In the genomic region with DNA sequence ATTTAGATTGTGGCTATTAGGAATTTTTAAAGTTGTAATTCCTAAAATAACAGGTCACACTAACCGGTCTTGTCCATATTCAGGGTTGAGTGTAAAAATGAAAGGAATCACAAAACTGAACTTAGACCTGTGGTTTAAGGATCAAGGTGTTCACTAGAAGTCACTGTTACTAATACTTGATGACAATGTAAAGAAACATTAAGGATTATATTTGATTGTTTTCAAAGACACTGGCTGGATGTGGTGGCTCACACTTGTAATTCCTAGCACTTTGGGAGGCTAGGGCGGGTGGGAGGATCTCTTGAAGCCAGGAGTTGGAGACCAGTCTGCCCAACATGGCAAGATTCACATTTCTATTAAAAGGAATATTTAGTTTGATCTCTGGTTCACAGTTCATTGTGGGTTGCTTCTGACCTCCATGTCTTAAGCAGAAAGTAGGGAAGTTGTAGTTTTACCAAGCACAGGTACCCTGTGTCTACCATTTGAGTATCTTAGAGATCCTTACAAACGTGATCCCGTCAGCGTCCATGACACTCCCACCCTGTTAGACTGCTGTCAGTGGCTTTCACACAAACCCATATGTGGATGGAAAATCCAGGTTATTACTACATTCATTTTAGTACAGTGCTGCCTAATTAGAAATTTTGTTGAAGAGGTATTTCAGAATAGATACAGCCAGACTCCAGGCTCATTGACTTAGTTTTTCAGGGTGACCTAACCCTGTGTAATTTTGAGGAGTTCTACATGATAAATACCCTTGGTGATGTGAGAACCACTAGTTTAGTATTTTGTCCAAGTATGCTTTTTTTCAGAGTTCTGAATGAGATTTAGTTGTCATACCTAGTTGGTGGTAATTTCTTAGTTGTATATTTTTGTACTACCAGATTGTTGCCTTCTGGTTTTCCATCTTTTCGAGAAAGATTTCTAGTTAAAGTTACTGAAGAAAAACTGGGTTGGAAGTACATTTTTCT, we compare ENCODE assay signal across 14 cellular contexts. TPM values are rescaled to one million over a fixed set of nuclear protein-coding genes. Genes with fewer than 3 reads are reported as not detected.
A peak's percentile ranks its signal among the peaks of the same experiment; 100 is the strongest.
DNase-seq lines count a peak whose midpoint lies in the region; ATAC-seq and TF ChIP-seq lines count a peak whose summit lies in the region.
"Had no signal": no experiment of that assay in that cellular context is flagged by ENCODE, and none has a peak within 500 bp of the region (broad histone marks: within the 10 kb centered on the region; RNA-seq: fewer than 3 reads in every experiment).

No MANE protein-coding gene starts in this region.

- no peak for DNase-seq in CD8-positive, alpha-beta memory T cell
- DNase-seq in NAMALWA (ENCODE audit: low spot score) (peak; percentile 49), germinal center (ENCODE audit: low spot score) (no peak), HCEC 1CT (no peak), NCI-H187 (lab: John Stamatoyannopoulos, UW) (no peak)
- no peak for DNase-seq in central memory CD8-positive, alpha-beta T cell (ENCODE audit: low spot score in 2 of 2)
- DNase-seq: hypothalamus, MV-4-11, NCI-H446 treated with DMSO at 0.1 percent for 48 hours, Right ventricle myocardium superior, uterus had no signal

- H2AFZ ChIP-seq in neural cell (ENCODE audit: low read depth, low read length) = no peak overlapping the region

- no peak for ATAC-seq in central memory CD8-positive, alpha-beta T cell (replicated peaks; ENCODE audit: extremely low read depth, poor library complexity, severe bottlenecking)
- no peak for ATAC-seq in GM21723 (IDR thresholded peaks at IDR 0.05; ENCODE audit: unreplicated experiment)
- ATAC-seq: sciatic nerve had no signal

- H3K27ac Mint-ChIP-seq in CD8-positive, alpha-beta memory T cell = peak overlapping the region; percentile 48 to 99 (median 87)
- peak overlapping the region; percentile 64 for H3K27ac Mint-ChIP-seq in central memory CD8-positive, alpha-beta T cell (ENCODE audit: low read depth)

- no peaks in the 10 kb centered on the region for H3K9me3 ChIP-seq in CD8-positive, alpha-beta memory T cell (ENCODE audit: low read length)
- no peaks in the 10 kb centered on the region for H3K9me3 ChIP-seq in neural cell (ENCODE audit: low read length)
- H3K9me3 ChIP-seq: uterus had no signal

- peaks cover 81% of the 10 kb centered on the region for H3K79me2 ChIP-seq in neural cell (replicated peaks; ENCODE audit: insufficient read depth, low read length)

- H3F3A ChIP-seq in neural cell (ENCODE audit: insufficient read depth, low read length, poor library complexity, severe bottlenecking) = peaks cover 4% of the 10 kb centered on the region

- H3K27me3 Mint-ChIP-seq in CD8-positive, alpha-beta memory T cell = peaks cover 0 to 2% of the 10 kb centered on the region in 2 donors
- H3K27me3 Mint-ChIP-seq in central memory CD8-positive, alpha-beta T cell = no peaks in the 10 kb centered on the region

- H3K4me3 ChIP-seq in CD8-positive, alpha-beta memory T cell (ENCODE audit: low read length) = no peak overlapping the region
- peak overlapping the region; percentile 17 for H3K4me3 ChIP-seq in neural cell (ENCODE audit: low read length)
- H3K4me3 ChIP-seq: uterus had no signal

- no peaks in the 10 kb centered on the region for H3K9me2 ChIP-seq in neural cell (ENCODE audit: insufficient read depth, low read length)

- H3K9ac ChIP-seq in neural cell (ENCODE audit: low read length) = no peak overlapping the region

- POLR2A ChIA-PET in CD8-positive, alpha-beta memory T cell (lab: Charles Lee) = interaction anchor here (1.1 to 2.8 kb wide), 3 partner anchors 9 to 69 kb away, joined by 3 to 13 read pairs (median 7); a partner anchor contains a TSS

- H3K4me2 ChIP-seq in neural cell (ENCODE audit: low read length) = no peak overlapping the region

- no peaks in the 10 kb centered on the region for H3K27me3 ChIP-seq in CD8-positive, alpha-beta memory T cell (ENCODE audit: insufficient read depth, low read length, poor library complexity, severe bottlenecking)
- H3K27me3 ChIP-seq in neural cell (ENCODE audit: insufficient read depth, low read depth, low read length) = no peaks in the 10 kb centered on the region
- H3K27me3 ChIP-seq: uterus had no signal

- H3K4me1 Mint-ChIP-seq in CD8-positive, alpha-beta memory T cell = peaks cover 79 to 95% (median 90%) of the 10 kb centered on the region in 3 donors
- H3K4me1 Mint-ChIP-seq in central memory CD8-positive, alpha-beta T cell = peaks cover 56% of the 10 kb centered on the region

- peaks cover 74% of the 10 kb centered on the region for H4K20me1 ChIP-seq in neural cell (ENCODE audit: insufficient read depth)

- TF ChIP-seq CTCF in neural cell (IDR thresholded peaks at IDR 0.05; ENCODE audit: poor library complexity, severe bottlenecking) = no peak

- H3K27ac ChIP-seq in CD8-positive, alpha-beta memory T cell (ENCODE audit: low read depth, low read length) = no peak overlapping the region
- H3K27ac ChIP-seq in neural cell (ENCODE audit: low read length) = no peak overlapping the region
- H3K27ac ChIP-seq: uterus had no signal

- TF ChIP-seq RAD21 in neural cell (conservative IDR thresholded peaks at IDR 0.05) = no peak

- H3K9me3 Mint-ChIP-seq in CD8-positive, alpha-beta memory T cell = no peaks in the 10 kb centered on the region
- H3K9me3 Mint-ChIP-seq in central memory CD8-positive, alpha-beta T cell = no peaks in the 10 kb centered on the region

- H3K4me3 Mint-ChIP-seq in CD8-positive, alpha-beta memory T cell = peak overlapping the region; percentile 25 to 56 (median 39)
- peak overlapping the region; percentile 20 for H3K4me3 Mint-ChIP-seq in central memory CD8-positive, alpha-beta T cell

- H3K36me3 ChIP-seq in CD8-positive, alpha-beta memory T cell (ENCODE audit: insufficient read depth, low read length) = peaks cover 81% of the 10 kb centered on the region
- H3K36me3 ChIP-seq in neural cell (ENCODE audit: insufficient read depth, low read length) = peaks cover 54% of the 10 kb centered on the region
- H3K36me3 ChIP-seq: uterus had no signal

- no peak for TF ChIP-seq EP300 in neural cell (conservative IDR thresholded peaks at IDR 0.05; ENCODE audit: poor library complexity, severe bottlenecking)

- H3K36me3 Mint-ChIP-seq in CD8-positive, alpha-beta memory T cell = peaks cover 34 to 95% (median 47%) of the 10 kb centered on the region in 3 donors
- peaks cover 95% of the 10 kb centered on the region for H3K36me3 Mint-ChIP-seq in central memory CD8-positive, alpha-beta T cell (ENCODE audit: insufficient read depth)

- CTCF ChIA-PET in CD8-positive, alpha-beta memory T cell (lab: Charles Lee) = interaction anchor here (1.4 kb wide), 2 partner anchors 58 to 60 kb away, joined by 3 to 4 read pairs; no protein-coding TSS in a partner anchor

- H3K4me1 ChIP-seq in CD8-positive, alpha-beta memory T cell (ENCODE audit: insufficient read depth, low read length) = peaks cover 81% of the 10 kb centered on the region

TF ChIP-seq in neural cell, 6 proteins besides CTCF, POLR2A, EP300 and RAD21:
- TF ChIP-seq EZH2 (IDR thresholded peaks at IDR 0.05; ENCODE audit: borderline replicate concordance, insufficient read depth, low read length, poor library complexity, severe bottlenecking) (no peak), SMC3 (conservative IDR thresholded peaks at IDR 0.05; ENCODE audit: poor library complexity) (no peak), TAF1 (IDR thresholded peaks at IDR 0.05; ENCODE audit: low read depth) (no peak), MXI1 (conservative IDR thresholded peaks at IDR 0.05; ENCODE audit: poor library complexity, severe bottlenecking) (no peak), POLR2AphosphoS5 (IDR thresholded peaks at IDR 0.05) (no peak)
- TF ChIP-seq, protein P1, sequence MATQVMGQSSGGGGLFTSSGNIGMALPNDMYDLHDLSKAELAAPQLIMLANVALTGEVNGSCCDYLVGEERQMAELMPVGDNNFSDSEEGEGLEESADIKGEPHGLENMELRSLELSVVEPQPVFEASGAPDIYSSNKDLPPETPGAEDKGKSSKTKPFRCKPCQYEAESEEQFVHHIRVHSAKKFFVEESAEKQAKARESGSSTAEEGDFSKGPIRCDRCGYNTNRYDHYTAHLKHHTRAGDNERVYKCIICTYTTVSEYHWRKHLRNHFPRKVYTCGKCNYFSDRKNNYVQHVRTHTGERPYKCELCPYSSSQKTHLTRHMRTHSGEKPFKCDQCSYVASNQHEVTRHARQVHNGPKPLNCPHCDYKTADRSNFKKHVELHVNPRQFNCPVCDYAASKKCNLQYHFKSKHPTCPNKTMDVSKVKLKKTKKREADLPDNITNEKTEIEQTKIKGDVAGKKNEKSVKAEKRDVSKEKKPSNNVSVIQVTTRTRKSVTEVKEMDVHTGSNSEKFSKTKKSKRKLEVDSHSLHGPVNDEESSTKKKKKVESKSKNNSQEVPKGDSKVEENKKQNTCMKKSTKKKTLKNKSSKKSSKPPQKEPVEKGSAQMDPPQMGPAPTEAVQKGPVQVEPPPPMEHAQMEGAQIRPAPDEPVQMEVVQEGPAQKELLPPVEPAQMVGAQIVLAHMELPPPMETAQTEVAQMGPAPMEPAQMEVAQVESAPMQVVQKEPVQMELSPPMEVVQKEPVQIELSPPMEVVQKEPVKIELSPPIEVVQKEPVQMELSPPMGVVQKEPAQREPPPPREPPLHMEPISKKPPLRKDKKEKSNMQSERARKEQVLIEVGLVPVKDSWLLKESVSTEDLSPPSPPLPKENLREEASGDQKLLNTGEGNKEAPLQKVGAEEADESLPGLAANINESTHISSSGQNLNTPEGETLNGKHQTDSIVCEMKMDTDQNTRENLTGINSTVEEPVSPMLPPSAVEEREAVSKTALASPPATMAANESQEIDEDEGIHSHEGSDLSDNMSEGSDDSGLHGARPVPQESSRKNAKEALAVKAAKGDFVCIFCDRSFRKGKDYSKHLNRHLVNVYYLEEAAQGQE (IDR thresholded peaks at IDR 0.05; ENCODE audit: borderline replicate concordance) = no peak

RNA-seq across cellular contexts. Expression of a gene that starts 10.2 kb away (rescaled TPM):
- total RNA-seq in CD8-positive, alpha-beta memory T cell = 100 to 1,000 TPM; 572 to 579 TPM
- 370 TPM for polyA plus RNA-seq in CD8-positive, alpha-beta memory T cell
- polyA plus RNA-seq in neural cell = 393 and 508 TPM in 2 replicates
- polyA minus RNA-seq in neural cell = 360 and 404 TPM in 2 replicates

RNA-seq across cellular contexts. Expression of a gene that starts 57.1 kb away (rescaled TPM):
- 10 to 100 TPM; 44.9 to 47.6 TPM for total RNA-seq in CD8-positive, alpha-beta memory T cell
- 110 TPM for polyA plus RNA-seq in CD8-positive, alpha-beta memory T cell
- polyA plus RNA-seq in neural cell = 58.7 and 59.3 TPM in 2 replicates
- polyA minus RNA-seq in neural cell = 28.2 and 37.6 TPM in 2 replicates
